1 cellular context compared by ENCODE assay signal in the genomic region with DNA sequence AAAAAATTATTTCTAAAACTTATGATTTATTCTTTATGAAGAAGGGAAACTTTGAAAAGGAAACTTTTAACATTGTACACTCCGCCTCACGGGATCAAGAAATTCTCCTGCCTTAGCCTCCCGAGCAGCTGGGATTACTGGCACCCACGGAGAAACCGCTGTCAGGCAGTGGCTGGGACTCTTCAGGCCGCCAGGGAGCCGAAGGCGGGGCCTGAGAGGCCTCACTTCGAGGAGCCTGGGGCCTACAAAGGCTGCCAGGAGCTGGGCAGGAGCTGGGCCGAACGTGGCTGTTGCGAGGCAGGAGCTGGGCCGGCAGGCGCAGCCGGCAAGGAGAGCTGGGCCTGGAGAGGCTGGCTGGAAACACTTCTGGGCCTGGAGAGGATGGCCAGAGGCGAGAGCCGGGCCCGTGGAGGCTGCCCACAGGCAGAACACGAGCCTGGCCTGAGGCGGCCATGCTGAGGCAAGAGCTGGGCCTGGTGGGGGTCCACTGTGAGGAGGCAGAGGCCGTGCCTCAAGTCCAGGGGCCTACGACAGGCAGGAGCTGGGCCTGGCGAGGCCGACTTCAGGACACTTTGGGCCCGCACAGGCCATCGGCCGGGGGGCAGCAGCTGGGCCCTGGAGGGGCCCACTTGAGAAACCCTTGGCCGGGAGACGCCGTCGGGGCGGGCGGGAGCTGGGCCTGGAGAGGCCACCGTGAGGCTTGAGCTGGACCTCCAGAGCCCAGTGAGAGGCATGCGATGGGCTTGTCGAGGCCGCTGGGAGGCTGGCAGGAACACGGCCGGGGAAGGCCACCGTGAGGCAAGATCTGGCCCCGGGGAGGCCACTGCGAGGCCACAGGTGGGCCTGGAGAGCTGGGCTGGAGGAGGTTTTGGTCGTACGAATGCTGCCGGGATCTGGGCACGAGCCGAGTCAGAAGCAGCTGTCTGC.
TF ChIP-seq lines count a peak whose summit lies in the region.

No MANE protein-coding gene starts in this region.

TF ChIP-seq in WTC11, 78 proteins besides CTCF, POLR2A, EP300 and RAD21:
- TF ChIP-seq, protein P1, sequence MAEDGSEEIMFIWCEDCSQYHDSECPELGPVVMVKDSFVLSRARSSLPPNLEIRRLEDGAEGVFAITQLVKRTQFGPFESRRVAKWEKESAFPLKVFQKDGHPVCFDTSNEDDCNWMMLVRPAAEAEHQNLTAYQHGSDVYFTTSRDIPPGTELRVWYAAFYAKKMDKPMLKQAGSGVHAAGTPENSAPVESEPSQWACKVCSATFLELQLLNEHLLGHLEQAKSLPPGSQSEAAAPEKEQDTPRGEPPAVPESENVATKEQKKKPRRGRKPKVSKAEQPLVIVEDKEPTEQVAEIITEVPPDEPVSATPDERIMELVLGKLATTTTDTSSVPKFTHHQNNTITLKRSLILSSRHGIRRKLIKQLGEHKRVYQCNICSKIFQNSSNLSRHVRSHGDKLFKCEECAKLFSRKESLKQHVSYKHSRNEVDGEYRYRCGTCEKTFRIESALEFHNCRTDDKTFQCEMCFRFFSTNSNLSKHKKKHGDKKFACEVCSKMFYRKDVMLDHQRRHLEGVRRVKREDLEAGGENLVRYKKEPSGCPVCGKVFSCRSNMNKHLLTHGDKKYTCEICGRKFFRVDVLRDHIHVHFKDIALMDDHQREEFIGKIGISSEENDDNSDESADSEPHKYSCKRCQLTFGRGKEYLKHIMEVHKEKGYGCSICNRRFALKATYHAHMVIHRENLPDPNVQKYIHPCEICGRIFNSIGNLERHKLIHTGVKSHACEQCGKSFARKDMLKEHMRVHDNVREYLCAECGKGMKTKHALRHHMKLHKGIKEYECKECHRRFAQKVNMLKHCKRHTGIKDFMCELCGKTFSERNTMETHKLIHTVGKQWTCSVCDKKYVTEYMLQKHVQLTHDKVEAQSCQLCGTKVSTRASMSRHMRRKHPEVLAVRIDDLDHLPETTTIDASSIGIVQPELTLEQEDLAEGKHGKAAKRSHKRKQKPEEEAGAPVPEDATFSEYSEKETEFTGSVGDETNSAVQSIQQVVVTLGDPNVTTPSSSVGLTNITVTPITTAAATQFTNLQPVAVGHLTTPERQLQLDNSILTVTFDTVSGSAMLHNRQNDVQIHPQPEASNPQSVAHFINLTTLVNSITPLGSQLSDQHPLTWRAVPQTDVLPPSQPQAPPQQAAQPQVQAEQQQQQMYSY (CRISPR knock-in tag; IDR thresholded peaks at IDR 0.05), result no peak
- no peak for TF ChIP-seq NFATC4 (CRISPR knock-in tag; IDR thresholded peaks at IDR 0.05)
- TF ChIP-seq, protein P2, sequence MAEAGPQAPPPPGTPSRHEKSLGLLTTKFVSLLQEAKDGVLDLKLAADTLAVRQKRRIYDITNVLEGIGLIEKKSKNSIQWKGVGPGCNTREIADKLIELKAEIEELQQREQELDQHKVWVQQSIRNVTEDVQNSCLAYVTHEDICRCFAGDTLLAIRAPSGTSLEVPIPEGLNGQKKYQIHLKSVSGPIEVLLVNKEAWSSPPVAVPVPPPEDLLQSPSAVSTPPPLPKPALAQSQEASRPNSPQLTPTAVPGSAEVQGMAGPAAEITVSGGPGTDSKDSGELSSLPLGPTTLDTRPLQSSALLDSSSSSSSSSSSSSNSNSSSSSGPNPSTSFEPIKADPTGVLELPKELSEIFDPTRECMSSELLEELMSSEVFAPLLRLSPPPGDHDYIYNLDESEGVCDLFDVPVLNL (CRISPR knock-in tag; IDR thresholded peaks at IDR 0.05; ENCODE audit: borderline replicate concordance, low read depth), result no peak
